Comparison of ENCODE assay signal across 25 cellular contexts in the genomic region with DNA sequence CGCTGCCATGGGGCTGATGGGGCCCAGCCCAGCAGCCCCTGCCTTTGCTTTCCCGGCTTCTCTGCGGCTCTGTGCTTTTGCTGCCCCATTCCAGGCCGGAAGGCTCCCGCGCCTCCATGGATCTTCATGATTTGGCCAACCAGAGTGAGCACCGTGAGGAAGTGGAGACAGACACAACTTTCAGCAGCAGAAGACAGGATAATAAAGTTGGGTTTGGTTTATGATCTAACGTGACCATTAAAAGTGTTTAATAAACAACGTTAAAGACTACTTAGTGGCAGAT. TPM values are rescaled to one million over a fixed set of nuclear protein-coding genes. Genes with fewer than 3 reads are reported as not detected.
DNase-seq lines count a peak whose midpoint lies in the region; ATAC-seq and FAIRE-seq lines count a peak whose summit lies in the region.
"Had no signal": no experiment of that assay in that cellular context is flagged by ENCODE, and none has a peak within 500 bp of the region (broad histone marks: within the 10 kb centered on the region; RNA-seq: fewer than 3 reads in every experiment).

No MANE protein-coding gene starts in this region.

- no peak overlapping the region for H3K23ac ChIP-seq in neuronal stem cell (ENCODE audit: low read depth, low read length, poor library complexity)

- H3K14ac ChIP-seq in neuronal stem cell (ENCODE audit: low read length), result no peak overlapping the region

- peaks cover 3 to 4% of the 10 kb centered on the region in 2 donors for H3K9me3 ChIP-seq in neuronal stem cell (replicated peaks in 1 of 2; ENCODE audit: control insufficient read depth in 2 of 2, insufficient read depth in 1 of 2, low read depth in 1 of 2, low read length in 2 of 2)
- H3K9me3 ChIP-seq: A549 had no signal

- DNase-seq in HTR-8/SVneo (ENCODE audit: insufficient read length, low spot score) (no peak), islet precursor cell (peak; percentile 39), neuronal stem cell (ENCODE audit: low spot score) (no peak), NCI-H226 (no peak), KG1 (lab: John Stamatoyannopoulos, UW) (no peak), NCI-H1436 treated with DMSO at 0.1 percent for 48 hours (lab: John Stamatoyannopoulos, UW) (no peak)
- DNase-seq: 8988T; ACHN; AML-193; BE2C; Calu3; CD4-positive, alpha-beta memory T cell; COR-L47; DMS53; DMS79 treated with DMSO at 0.1 percent for 48 hours; GF-D8; GM23248; H7; HCEC 1CT had no signal

- no peak overlapping the region for H2AFZ ChIP-seq in neuronal stem cell (ENCODE audit: low read length)
- H2AFZ ChIP-seq: GM23248 had no signal

- H3K36me3 ChIP-seq in neuronal stem cell (replicated peaks in 1 of 2; ENCODE audit: control insufficient read depth in 2 of 2, insufficient read depth in 2 of 2, low read length in 2 of 2), result peaks cover 0 to 2% of the 10 kb centered on the region in 2 donors
- H3K36me3 ChIP-seq: BE2C; BLaER1 treated with 17β-estradiol and CSF1 and Interleukin-3, amounts not matched to agents 10 nM and 100 nM had no signal

- peaks cover 8% of the 10 kb centered on the region for H3K79me1 ChIP-seq in neuronal stem cell (ENCODE audit: low read depth, low read length)

- H3K18ac ChIP-seq in neuronal stem cell (ENCODE audit: low read length), result no peak overlapping the region

- peak overlapping the region; percentile 79 for H2AK5ac ChIP-seq in neuronal stem cell (ENCODE audit: low read depth, low read length)

- H3K4me3 ChIP-seq in neuronal stem cell (ENCODE audit: low read length in 2 of 2), result no peak overlapping the region
- H3K4me3 ChIP-seq: A549; BLaER1 treated with 17β-estradiol and CSF1 and Interleukin-3, amounts not matched to agents 10 nM and 100 nM; GM23248 had no signal

- peak; percentile 51 for FAIRE-seq in HTR-8/SVneo (lab: Jason Lieb, UNC)
- FAIRE-seq: A549, GM12891, GM18507, H1 had no signal

- H3K4ac ChIP-seq in neuronal stem cell (ENCODE audit: low read length), result no peak overlapping the region

- no peak overlapping the region for H4K8ac ChIP-seq in neuronal stem cell (ENCODE audit: low read depth, low read length)

- H2BK5ac ChIP-seq in neuronal stem cell (ENCODE audit: low read length), result peak overlapping the region; percentile 53

- H3K27ac ChIP-seq in neuronal stem cell (replicated peaks; ENCODE audit: low read length), result no peak overlapping the region
- H3K27ac ChIP-seq: A549; BLaER1 treated with 17β-estradiol and CSF1 and Interleukin-3, amounts not matched to agents 10 nM and 100 nM; GM23248 had no signal

- no CpG with 5 or more reads among the region's 9 CpGs for WGBS in neuronal stem cell (ENCODE audit: extremely low coverage in 2 of 2, insufficient read length in 2 of 2, insufficient replicate concordance in 1 of 2), 2 donors

- no peak overlapping the region for H4K91ac ChIP-seq in neuronal stem cell (ENCODE audit: low read depth, low read length, poor library complexity)

- no peak overlapping the region for H3K9ac ChIP-seq in neuronal stem cell (ENCODE audit: low read depth, low read length, poor library complexity)
- H3K9ac ChIP-seq: GM23248 had no signal

- peaks cover 5 to 11% of the 10 kb centered on the region in 2 donors for H3K4me1 ChIP-seq in neuronal stem cell (ENCODE audit: control insufficient read depth in 2 of 2, insufficient read depth in 1 of 2, low read depth in 1 of 2, low read length in 2 of 2)
- H3K4me1 ChIP-seq: A549, BE2C had no signal

- no peak overlapping the region for H3K4me2 ChIP-seq in neuronal stem cell (ENCODE audit: insufficient read depth, low read length, poor library complexity, severe bottlenecking)
- H3K4me2 ChIP-seq: A549 had no signal

- H2BK15ac ChIP-seq in neuronal stem cell (ENCODE audit: low read length), result no peak overlapping the region

- no peak overlapping the region for H2BK120ac ChIP-seq in neuronal stem cell (ENCODE audit: low read depth, low read length)

- no peak for ATAC-seq in GM21367 (IDR thresholded peaks at IDR 0.05; ENCODE audit: unreplicated experiment)
- ATAC-seq: A549 had no signal

- peaks cover 0 to 2% (median 0%) of the 10 kb centered on the region in 3 experiments for H3K27me3 ChIP-seq in neuronal stem cell (ENCODE audit: control insufficient read depth in 3 of 3, insufficient read depth in 3 of 3, low read depth in 1 of 3, low read length in 3 of 3)
- H3K27me3 ChIP-seq: BE2C had no signal

- H2BK12ac ChIP-seq in neuronal stem cell (ENCODE audit: low read length), result no peak overlapping the region

RNA-seq across cellular contexts. Expression of gene CEP72, which starts 3.1 kb away (rescaled TPM):
- 6.8 TPM for polyA plus RNA-seq in neuronal stem cell (2013, experiment 1 of 2)
- 6.1 TPM for polyA plus RNA-seq in neuronal stem cell (2013, experiment 2 of 2)
